Comparison of ENCODE assay signal across 12 cellular contexts in the genomic region with DNA sequence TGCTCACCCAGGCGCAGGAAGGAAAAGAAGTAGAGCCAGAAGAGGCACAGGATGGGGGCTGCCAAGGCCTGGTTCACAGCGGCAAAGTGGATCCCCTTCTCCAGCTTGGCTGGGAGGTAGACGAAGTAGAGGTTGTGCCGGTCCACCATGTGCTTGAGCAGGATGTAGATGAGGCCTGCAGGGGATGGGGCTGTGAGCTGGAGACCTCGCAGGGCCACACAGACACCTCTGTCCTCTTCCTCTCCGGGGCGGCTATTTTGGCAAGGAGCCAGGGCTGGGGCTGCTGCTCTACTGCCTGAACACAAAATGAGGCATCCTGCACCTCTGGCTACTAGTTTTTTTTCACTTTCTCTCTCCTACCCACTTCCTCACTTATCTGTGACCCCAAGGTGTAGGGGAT. TPM values are rescaled to one million over a fixed set of nuclear protein-coding genes. Genes with fewer than 3 reads are reported as not detected.
DNase-seq lines count a peak whose midpoint lies in the region; ATAC-seq and TF ChIP-seq lines count a peak whose summit lies in the region.
"Had no signal": no experiment of that assay in that cellular context is flagged by ENCODE, and none has a peak within 500 bp of the region (broad histone marks: within the 10 kb centered on the region; RNA-seq: fewer than 3 reads in every experiment).

No MANE protein-coding gene starts in this region.

- intact Hi-C loops in activated naive CD4-positive, alpha-beta T cell treated with anti-CD3 and anti-CD28 coated beads for 36 hours (cut with micrococcal nuclease) = loop anchor here (2.0 to 5.0 kb wide), 5 partner anchors 31 to 373 kb away; a partner anchor contains a TSS
- intact Hi-C loops in right lobe of liver (cut with DNase I) = loop anchor here in 1 of 2 donors (10.0 kb wide), 1 partner anchor 75 kb away; a partner anchor contains a TSS
- intact Hi-C loops in vagina (cut with DNase I) = loop anchor here (5.0 to 10.0 kb wide), 3 partner anchors 73 to 375 kb away; a partner anchor contains a TSS

- DNase-seq in stimulated activated CD4-positive, alpha-beta T cell treated with anti-CD3 and anti-CD28 coated beads, Interleukin-4, amount 100 ng/mL, for 1 hour = peak; percentile 17
- DNase-seq in stimulated activated CD4-positive, alpha-beta T cell treated with anti-CD3 and anti-CD28 coated beads, Interleukin-1b, Interleukin-23, amount 100 ng/mL, for 48 hours = no peak
- peak; percentile 35 for DNase-seq in activated naive CD4-positive, alpha-beta T cell treated with anti-CD3 and anti-CD28 coated beads for 36 hours
- DNase-seq in right lobe of liver (peak; percentile 62 to 76 (median 75)), vagina (ENCODE audit: extremely low spot score in 2 of 2) (no peak), ecto neural progenitor cell (ENCODE audit: low spot score) (no peak), MV-4-11 (lab: John Stamatoyannopoulos, UW) (no peak), NCI-H1092 treated with DMSO at 0.1 percent for 48 hours (lab: John Stamatoyannopoulos, UW) (no peak)
- DNase-seq: Kasumi-1, kidney glomerular epithelial cell, NCI-H526 had no signal

- no peak overlapping the region for H3K27ac Mint-ChIP-seq in activated naive CD4-positive, alpha-beta T cell treated with anti-CD3 and anti-CD28 coated beads for 36 hours

- H3K4me1 ChIP-seq in right lobe of liver (peaks cover 0 to 10% (median 0%) of the 10 kb centered on the region in 4 donors), vagina (peaks cover 21% of the 10 kb centered on the region)

- H3K4me1 Mint-ChIP-seq in activated naive CD4-positive, alpha-beta T cell treated with anti-CD3 and anti-CD28 coated beads for 36 hours (ENCODE audit: low read depth) = peaks cover 43% of the 10 kb centered on the region

- H3K36me3 ChIP-seq in right lobe of liver (peaks cover 0 to 57% (median 19%) of the 10 kb centered on the region in 4 donors), vagina (peaks cover 0 to 60% of the 10 kb centered on the region in 2 donors)

- ATAC-seq in right lobe of liver = no peak

- TF ChIP-seq POLR2A in right lobe of liver (IDR thresholded peaks at IDR 0.05) (no peak), vagina (IDR thresholded peaks at IDR 0.05) (no peak)

- H3K4me3 ChIP-seq in right lobe of liver (no peak overlapping the region), vagina (no peak overlapping the region)

- H3K27me3 Mint-ChIP-seq in activated naive CD4-positive, alpha-beta T cell treated with anti-CD3 and anti-CD28 coated beads for 36 hours (ENCODE audit: low read depth) = no peaks in the 10 kb centered on the region

- H3K9me3 Mint-ChIP-seq in activated naive CD4-positive, alpha-beta T cell treated with anti-CD3 and anti-CD28 coated beads for 36 hours = no peaks in the 10 kb centered on the region

- no peaks in the 10 kb centered on the region for H3K9me3 ChIP-seq in right lobe of liver
- no peaks in the 10 kb centered on the region for H3K9me3 ChIP-seq in vagina

- TF ChIP-seq CTCF in right lobe of liver (IDR thresholded peaks at IDR 0.05) (no peak), vagina (IDR thresholded peaks at IDR 0.05) (no peak)

- H3K4me3 Mint-ChIP-seq in activated naive CD4-positive, alpha-beta T cell treated with anti-CD3 and anti-CD28 coated beads for 36 hours = no peak overlapping the region

- H3K27me3 ChIP-seq in right lobe of liver (no peaks in the 10 kb centered on the region), vagina (no peaks in the 10 kb centered on the region)

- no peak overlapping the region for H3K27ac ChIP-seq in right lobe of liver
- peak overlapping the region; percentile 56 for H3K27ac ChIP-seq in vagina

- 23% methylated on average over 4 of the region's 7 CpGs for WGBS in right lobe of liver (ENCODE audit: insufficient coverage, low coverage, low lambda C conversion rate, missing lambda C conversion rate)

- CTCF ChIA-PET in activated naive CD4-positive, alpha-beta T cell treated with anti-CD3 and anti-CD28 coated beads for 36 hours (lab: Charles Lee) = interaction anchor here (1.1 to 1.3 kb wide), 2 partner anchors 61 to 374 kb away, joined by 4 read pairs; no protein-coding TSS in a partner anchor

- H3K36me3 Mint-ChIP-seq in activated naive CD4-positive, alpha-beta T cell treated with anti-CD3 and anti-CD28 coated beads for 36 hours (ENCODE audit: low read depth) = peaks cover 17% of the 10 kb centered on the region

RNA-seq across cellular contexts. Expression of a gene that starts 32.3 kb away (rescaled TPM):
- total RNA-seq in activated naive CD4-positive, alpha-beta T cell treated with anti-CD3 and anti-CD28 coated beads for 36 hours = 10 to 100 TPM; 34.3 to 34.7 TPM
- total RNA-seq in right lobe of liver = 10 to 100 TPM; 32.1 to 81.5 (median 44.9) TPM
- 38.1 TPM for total RNA-seq in vagina

RNA-seq across cellular contexts. Expression of a gene that starts 39.0 kb away (rescaled TPM):
- under 1 TPM in 1 of 2 experiments, not detected in 1; 0.22 TPM for total RNA-seq in activated naive CD4-positive, alpha-beta T cell treated with anti-CD3 and anti-CD28 coated beads for 36 hours
- total RNA-seq in right lobe of liver = 1 to 10 TPM in 1 of 6 experiments, under 1 TPM in 3, not detected in 2; 0.29 to 1.1 (median 0.54) TPM
- total RNA-seq in vagina = not detected
- total RNA-seq: pulmonary artery endothelial cell had no signal

RNA-seq across cellular contexts. Expression of a gene that starts 40.0 kb away (rescaled TPM):
- total RNA-seq in activated naive CD4-positive, alpha-beta T cell treated with anti-CD3 and anti-CD28 coated beads for 36 hours = 1 to 10 TPM; 3.8 to 5.0 TPM
- total RNA-seq in right lobe of liver (1,000 to 10,000 TPM in 3 of 6 experiments, 100 to 1,000 TPM in 3; 331 to 4,402 (median 1,032) TPM), vagina (142 TPM)

Comparison
In these comparisons a context has a peak if more than half of its experiments do, and no peak if none do; other contexts are left out.
1. DNase-seq: peak in stimulated activated CD4-positive, alpha-beta T cell treated with anti-CD3 and anti-CD28 coated beads, Interleukin-4, amount 100 ng/mL, for 1 hour (single experiment), activated naive CD4-positive, alpha-beta T cell treated with anti-CD3 and anti-CD28 coated beads for 36 hours (single experiment) and right lobe of liver (3 of 3); none in stimulated activated CD4-positive, alpha-beta T cell treated with anti-CD3 and anti-CD28 coated beads, Interleukin-1b, Interleukin-23, amount 100 ng/mL, for 48 hours (single experiment), vagina (0 of 2), ecto neural progenitor cell (single experiment), MV-4-11 (single experiment) and NCI-H1092 treated with DMSO at 0.1 percent for 48 hours (single experiment).
2. RNA of a gene that starts 40.0 kb away (total RNA-seq): 331 to 4,402 TPM in right lobe of liver and 142 TPM in vagina (single experiment); 3.8 to 5.0 TPM in activated naive CD4-positive, alpha-beta T cell treated with anti-CD3 and anti-CD28 coated beads for 36 hours; every median in the first group is over 10 times any median in the second.